In the genomic region with DNA sequence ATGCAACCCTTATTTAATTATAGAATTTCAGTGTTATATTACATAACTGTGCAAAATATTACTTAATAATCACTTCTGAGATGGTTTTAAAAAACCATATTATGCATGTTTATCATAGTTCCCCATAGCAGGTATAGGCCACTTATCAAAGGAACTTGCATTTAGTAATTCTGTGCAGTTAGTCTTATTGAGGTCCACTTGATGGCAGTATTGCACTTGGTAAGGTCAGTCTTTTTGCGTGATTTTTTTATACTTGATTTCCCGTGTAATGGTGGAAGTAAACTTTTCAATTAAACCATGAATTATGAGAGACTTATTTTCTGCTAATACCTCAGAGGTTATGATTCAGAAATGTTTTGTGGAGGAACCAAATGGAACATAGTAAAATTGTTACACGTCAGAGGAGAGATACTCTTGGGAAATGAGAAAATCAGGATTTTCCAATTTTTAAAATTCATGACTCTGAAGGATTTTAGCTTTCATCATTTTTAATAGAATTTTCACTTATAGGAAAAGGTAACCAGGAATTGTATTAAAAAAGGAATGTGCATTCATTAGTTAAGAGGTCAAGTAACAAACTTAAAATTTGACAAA, we compare ENCODE assay signal across 8 cellular contexts.
A peak's percentile ranks its signal among the peaks of the same experiment; 100 is the strongest.
DNase-seq lines count a peak whose midpoint lies in the region; ATAC-seq, FAIRE-seq and TF ChIP-seq lines count a peak whose summit lies in the region.

No MANE protein-coding gene starts in this region.

- FAIRE-seq in keratinocyte (lab: Jason Lieb, UNC): peak; percentile 82

- POLR2A ChIA-PET in A673 (lab: Charles Lee; ENCODE audit: low non-redundant PET): no interaction called here

- no peaks in the 10 kb centered on the region for H4K20me1 ChIP-seq in keratinocyte (ENCODE audit: control insufficient read depth, extremely low read depth, insufficient read depth, low read length)

- no peaks in the 10 kb centered on the region for H3K9me1 ChIP-seq in keratinocyte (ENCODE audit: control insufficient read depth, extremely low read depth, insufficient read depth, low read length)

- ATAC-seq in HG03460 (IDR thresholded peaks at IDR 0.05; ENCODE audit: unreplicated experiment): no peak

- intact Hi-C loops in A673 (cut with micrococcal nuclease; ENCODE audit: unreplicated experiment): no loop called here

- no peaks in the 10 kb centered on the region for H3K27me3 ChIP-seq in A673 (replicated peaks; ENCODE audit: insufficient read depth, low read depth, low read length, poor library complexity)
- H3K27me3 ChIP-seq in WERI-Rb-1 (ENCODE audit: insufficient read depth, low read depth, severe bottlenecking): no peaks in the 10 kb centered on the region
- H3K27me3 ChIP-seq in keratinocyte (ENCODE audit: control insufficient read depth, extremely low read depth, insufficient read depth, low read length): no peaks in the 10 kb centered on the region

- TF ChIP-seq POLR2A in NB4 (IDR thresholded peaks at IDR 0.05; ENCODE audit: extremely low read depth, insufficient read length): no peak

- TF ChIP-seq CTCF in A673 (conservative IDR thresholded peaks at IDR 0.05; ENCODE audit: low read depth, low read length): peak; percentile 53
- peak; percentile 12; the same call in 1 of the 2 replicates for TF ChIP-seq CTCF in GM12875 (IDR thresholded peaks at IDR 0.05; ENCODE audit: borderline replicate concordance, insufficient read depth, low read depth, low read length)
- TF ChIP-seq CTCF in NB4 (IDR thresholded peaks at IDR 0.05; ENCODE audit: low read depth, low read length): peak; percentile 22
- TF ChIP-seq CTCF in WERI-Rb-1 (IDR thresholded peaks at IDR 0.05; ENCODE audit: low read depth, low read length): peak; percentile 50
- peak in 1 of 3 experiments; percentile 56 for TF ChIP-seq CTCF in keratinocyte (optimal IDR thresholded peaks at IDR 0.05 in 1 of 3, IDR thresholded peaks at IDR 0.05 in 1 of 3, conservative IDR thresholded peaks at IDR 0.05 in 1 of 3; ENCODE audit: extremely low read depth in 1 of 3, insufficient read depth in 2 of 3, low read length in 3 of 3)

- H3K36me3 ChIP-seq in A673 (ENCODE audit: insufficient read depth, low read length, poor library complexity, severe bottlenecking) (no peaks in the 10 kb centered on the region), WERI-Rb-1 (no peaks in the 10 kb centered on the region), keratinocyte (ENCODE audit: control insufficient read depth in 2 of 2, extremely low read depth in 1 of 2, insufficient read depth in 2 of 2, low read length in 2 of 2) (no peaks in the 10 kb centered on the region)

- no TSS peak for BruUV-seq in A673 (replicated peaks; lab: Mats Ljungman, UMichigan)

- H2AFZ ChIP-seq in keratinocyte (ENCODE audit: control insufficient read depth, low read length): peak overlapping the region; percentile 58

- no peaks in the 10 kb centered on the region for H3K79me2 ChIP-seq in keratinocyte (ENCODE audit: control insufficient read depth, insufficient read depth, low read length)

- H3K9me3 ChIP-seq in A673 (ENCODE audit: low read depth, low read length, poor library complexity, severe bottlenecking) (no peaks in the 10 kb centered on the region), WERI-Rb-1 (ENCODE audit: severe bottlenecking) (no peaks in the 10 kb centered on the region), keratinocyte (ENCODE audit: control insufficient read depth, low read depth, low read length) (no peaks in the 10 kb centered on the region)

- DNase-seq in A673 (ENCODE audit: low spot score) (peak; percentile 39), NB4 (ENCODE audit: low read depth) (peak; percentile 59), WERI-Rb-1 (no peak), keratinocyte (ENCODE audit: low read depth, low spot score) (peak; percentile 19), ecto neural progenitor cell (ENCODE audit: low spot score) (no peak), C1 segment of cervical spinal cord (lab: John Stamatoyannopoulos, UW) (no peak)

- dilution Hi-C loops in keratinocyte (cut with MboI; ENCODE audit: extremely low pct_ligation_motif_present, low sequenced_read_pairs): no loop called here

- H3K4me1 ChIP-seq in A673 (ENCODE audit: insufficient read depth, low read length, poor library complexity, severe bottlenecking): no peaks in the 10 kb centered on the region
- H3K4me1 ChIP-seq in keratinocyte (ENCODE audit: control insufficient read depth, extremely low read depth, insufficient read depth, low read length): no peaks in the 10 kb centered on the region

- H3K27ac ChIP-seq in A673 (ENCODE audit: low read depth, low read length, poor library complexity, severe bottlenecking) (no peak overlapping the region), WERI-Rb-1 (no peak overlapping the region), keratinocyte (ENCODE audit: control insufficient read depth, insufficient read depth, low read length) (no peak overlapping the region)

- H3K4me2 ChIP-seq in keratinocyte (ENCODE audit: control insufficient read depth, extremely low read depth, insufficient read depth, low read depth, low read length): no peak overlapping the region

- CTCF ChIA-PET in A673 (lab: Charles Lee): no interaction called here

- H3K4me3 ChIP-seq in A673 (ENCODE audit: low read depth, low read length, poor library complexity, severe bottlenecking): no peak overlapping the region
- no peak overlapping the region for H3K4me3 ChIP-seq in GM12875 (ENCODE audit: low read depth, low read length)
- H3K4me3 ChIP-seq in NB4 (ENCODE audit: low read depth, low read length): no peak overlapping the region
- H3K4me3 ChIP-seq in WERI-Rb-1 (ENCODE audit: low read depth, low read length): no peak overlapping the region
- H3K4me3 ChIP-seq in keratinocyte (ENCODE audit: control insufficient read depth in 2 of 3, extremely low read depth in 1 of 3, insufficient read depth in 2 of 3, low read depth in 1 of 3, low read length in 3 of 3): no peak overlapping the region

- H3K9ac ChIP-seq in keratinocyte (ENCODE audit: control insufficient read depth, extremely low read depth, insufficient read depth, low read length): no peak overlapping the region

Comparison
In these comparisons a context has a peak if more than half of its experiments do, and no peak if none do; other contexts are left out.
1. DNase-seq: peak in A673 (single experiment), NB4 (single experiment) and keratinocyte (single experiment); none in WERI-Rb-1 (single experiment), ecto neural progenitor cell (single experiment) and C1 segment of cervical spinal cord (0 of 14).